ENCODE assay signal across 29 cellular contexts in the genomic region with DNA sequence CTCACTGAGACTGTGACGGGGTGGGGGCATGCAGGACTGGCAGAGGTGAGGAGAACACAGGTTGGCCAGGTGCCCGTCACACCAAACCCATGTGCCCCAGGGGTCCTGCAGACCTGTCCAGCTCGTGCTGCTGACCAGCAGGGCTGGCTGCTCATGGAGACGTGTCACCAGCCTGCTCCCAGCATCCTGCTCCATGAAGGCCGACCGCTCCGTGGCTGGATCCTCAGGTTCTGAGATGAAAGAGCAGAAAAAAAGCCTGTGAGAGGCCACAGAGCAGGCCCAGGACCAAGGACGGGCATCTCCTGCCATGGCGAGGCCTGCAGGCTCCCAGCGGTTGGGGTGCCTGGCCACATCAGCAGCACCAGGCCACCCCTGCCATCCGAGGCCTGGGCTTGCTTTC.
"Had no signal": no experiment of that assay in that cellular context is flagged by ENCODE, and none has a peak within 500 bp of the region (broad histone marks: within the 10 kb centered on the region; RNA-seq: fewer than 3 reads in every experiment).

No MANE protein-coding gene starts in this region.

- H3K4me1 ChIP-seq: adrenal gland, ascending aorta, body of pancreas, breast epithelium had no signal

- H3K27ac ChIP-seq: adrenal gland, ascending aorta, body of pancreas, brain microvascular endothelial cell, breast epithelium, cardiac muscle cell had no signal

- H3K36me3 ChIP-seq: adrenal gland, ascending aorta, brain microvascular endothelial cell, breast epithelium, cardiac muscle cell had no signal

- H3K4me3 ChIP-seq: adrenal gland, ascending aorta, body of pancreas, breast epithelium, cardiac muscle cell had no signal

- H3K27me3 ChIP-seq: adrenal gland, ascending aorta, body of pancreas, brain microvascular endothelial cell, breast epithelium, cardiac muscle cell had no signal

- DNase-seq: activated effector memory CD4-positive, alpha-beta T cell treated with anti-CD3 and anti-CD28 coated beads, Interleukin-2, amount 50 U/mL, for 16 hours; activated effector memory CD4-positive, alpha-beta T cell treated with Interleukin-2 at 50 U/mL for 16 hours; activated gamma-delta T cell; activated gamma-delta T cell treated with Interleukin-2 at 50 U/mL for 16 hours; activated naive CD4-positive, alpha-beta T cell; activated naive CD4-positive, alpha-beta T cell treated with anti-CD3 and anti-CD28 coated beads for 36 hours; activated naive CD4-positive, alpha-beta T cell treated with anti-CD3 and anti-CD28 coated beads, Interleukin-2, amount 10 ng/mL, durations not matched to agents 7 days and 5 days; activated naive CD4-positive, alpha-beta T cell treated with anti-CD3 and anti-CD28 coated beads, Interleukin-2, amount 50 U/mL, for 16 hours; activated naive CD4-positive, alpha-beta T cell treated with Interleukin-2 at 50 U/mL for 16 hours; activated naive CD8-positive, alpha-beta T cell treated with anti-CD3 and anti-CD28 coated beads for 36 hours; activated naive CD8-positive, alpha-beta T cell treated with anti-CD3 and anti-CD28 coated beads, Interleukin-2, amount 10 ng/mL, durations not matched to agents 7 days and 5 days; activated naive CD8-positive, alpha-beta T cell treated with anti-CD3 and anti-CD28 coated beads, Interleukin-2, amount 50 U/mL, for 24 hours; activated T-cell treated with anti-CD3 and anti-CD28 coated beads, Interleukin-2, amount 50 U/mL, for 1 hour; activated T-cell treated with anti-CD3 and anti-CD28 coated beads, Interleukin-2, amount 50 U/mL, for 24 hours; activated T-cell treated with anti-CD3 and anti-CD28 coated beads, Interleukin-2, amount 50 U/mL, for 4 hours; activated T-cell treated with anti-CD3 and anti-CD28 coated beads, Interleukin-2, amount 50 U/mL, for 48 hours; activated T-cell treated with anti-CD3 and anti-CD28 coated beads, Interleukin-2, amount 50 U/mL, for 72 hours; adrenal gland; amniotic stem cell; amygdala; anterior cingulate cortex; aorta; body of pancreas; brain microvascular endothelial cell; central memory CD4-positive, alpha-beta T cell; cerebellar nuclear complex had no signal

- H3K9me3 ChIP-seq: adrenal gland, ascending aorta, body of pancreas, breast epithelium had no signal
